ENCODE assay signal across 8 cellular contexts in genomic region chr9:20611751-20612287, GRCh38. TPM values are rescaled to one million over a fixed set of nuclear protein-coding genes. Genes with fewer than 3 reads are reported as not detected.
A peak's percentile ranks its signal among the peaks of the same experiment; 100 is the strongest.
DNase-seq lines count a peak whose midpoint lies in the region; FAIRE-seq and TF ChIP-seq lines count a peak whose summit lies in the region.
"Had no signal": no experiment of that assay in that cellular context is flagged by ENCODE, and none has a peak within 500 bp of the region (broad histone marks: within the 10 kb centered on the region; RNA-seq: fewer than 3 reads in every experiment).

No MANE protein-coding gene starts in this region.

- no peaks in the 10 kb centered on the region for H3K36me3 ChIP-seq in small intestine (ENCODE audit: control insufficient read depth in 2 of 2, insufficient read depth in 2 of 2, low read length in 2 of 2)

- 16 to 45% (median 27%) methylated on average over 3 of the region's 3 CpGs for WGBS in small intestine, 3 donors

- no peak for DNase-seq in GM18507 (ENCODE audit: extremely low spot score, insufficient read length, low read depth)
- DNase-seq in OCI-M1 (lab: John Stamatoyannopoulos, UW) = peak; percentile 30
- DNase-seq in fibroblast of mammary gland (ENCODE audit: low read depth) = peak; percentile 77
- peak; percentile 82 for DNase-seq in small intestine
- DNase-seq in activated CD4-positive, alpha-beta T cell treated with anti-CD3 and anti-CD28 coated beads, Interleukin-2, amount 50 U/mL, for 1 hour = no peak
- DNase-seq in urothelium cell line (ENCODE audit: low spot score) = no peak
- DNase-seq in NCI-H345 (lab: John Stamatoyannopoulos, UW) = no peak
- DNase-seq: nucleus accumbens had no signal

- no peaks in the 10 kb centered on the region for H3K27me3 ChIP-seq in small intestine (ENCODE audit: control insufficient read depth in 2 of 2, insufficient read depth in 2 of 2, low read length in 2 of 2)

- H3K4me1 ChIP-seq in small intestine (ENCODE audit: control insufficient read depth in 2 of 2, insufficient read depth in 1 of 2, low read depth in 1 of 2, low read length in 1 of 2) = no peaks in the 10 kb centered on the region

- H3K4me3 ChIP-seq in fibroblast of mammary gland (ENCODE audit: control insufficient read depth, low read depth, low read length) (no peak overlapping the region), small intestine (ENCODE audit: low read depth in 1 of 2, low read length in 2 of 2) (no peak overlapping the region)

- FAIRE-seq in GM18507 (lab: Jason Lieb, UNC) (peak; percentile 31), small intestine (lab: Jason Lieb, UNC) (peak; percentile 85), urothelium cell line (lab: Jason Lieb, UNC) (no peak)

- no peak overlapping the region for H3K27ac ChIP-seq in small intestine (ENCODE audit: low read depth in 1 of 2, low read length in 1 of 2)

- no peaks in the 10 kb centered on the region for H3K9me3 ChIP-seq in small intestine (ENCODE audit: control insufficient read depth, low read depth)

- TF ChIP-seq CTCF in fibroblast of mammary gland (conservative IDR thresholded peaks at IDR 0.05; ENCODE audit: control insufficient read depth, insufficient read depth, low read depth, low read length) = peak; percentile 56

RNA-seq across cellular contexts. Expression of gene MLLT3, which starts 10.5 kb away (rescaled TPM):
- polyA plus RNA-seq in small intestine = 10 to 100 TPM in 2 of 3 donors, 1 to 10 TPM in 1; 8.9 to 14.9 (median 13.2) TPM

Comparison
In these comparisons a context has a peak if more than half of its experiments do, and no peak if none do; other contexts are left out.
1. DNase-seq: peak in OCI-M1 (single experiment), fibroblast of mammary gland (single experiment) and small intestine (single experiment); none in GM18507 (single experiment), activated CD4-positive, alpha-beta T cell treated with anti-CD3 and anti-CD28 coated beads, Interleukin-2, amount 50 U/mL, for 1 hour (single experiment), urothelium cell line (single experiment) and NCI-H345 (single experiment).